27 cellular contexts compared by ENCODE assay signal in genomic region chr6:1846611-1847010, GRCh38.
"Had no signal": no experiment of that assay in that cellular context is flagged by ENCODE, and none has a peak within 500 bp of the region (broad histone marks: within the 10 kb centered on the region; RNA-seq: fewer than 3 reads in every experiment).

No MANE protein-coding gene starts in this region.

- H3K4me3 ChIP-seq: stomach, suprapubic skin, testis, thoracic aorta, thyroid gland, tibial artery, tibial nerve, transverse colon, upper lobe of left lung, upper lobe of right lung, uterus, vagina had no signal

- H3K9me3 ChIP-seq: suprapubic skin, testis, thoracic aorta, thyroid gland, tibial artery, transverse colon, upper lobe of right lung, uterus had no signal

- H3K27ac Mint-ChIP-seq: stimulated activated effector memory CD8-positive, alpha-beta T cell treated with anti-CD3 and anti-CD28 coated beads, Interleukin-12 subunit alpha, Interleukin-12 subunit beta, amount 100 ng/mL, for 72 hours; stimulated activated memory B cell treated with anti-CD40 and anti-IgM and Interleukin-4, amounts not matched to agents 10 μg/mL and 1 μg/mL and 100 μg/mL, for 72 hours; stimulated activated naive B cell treated with anti-CD40 and anti-IgM and Interleukin-4, amounts not matched to agents 10 μg/mL and 1 μg/mL and 100 μg/mL, for 72 hours; stimulated activated naive CD8-positive, alpha-beta T cell treated with anti-CD3 and anti-CD28 coated beads, Interleukin-15, amount 100 ng/mL, for 72 hours; stimulated activated naive CD8-positive, alpha-beta T cell treated with anti-CD3 and anti-CD28 coated beads, Interleukin-15, Interleukin-2, amounts not matched to agents 100 ng/mL and 50 ng/mL, for 24 hours; type B pancreatic cell had no signal

- H3K27ac ChIP-seq: stomach, suprapubic skin, testis, thoracic aorta, thyroid gland, tibial artery, tibial nerve, transverse colon, upper lobe of left lung, upper lobe of right lung, uterus, vagina had no signal

- H3K27me3 Mint-ChIP-seq: stimulated activated memory B cell treated with anti-CD40 and anti-IgM and Interleukin-4, amounts not matched to agents 10 μg/mL and 1 μg/mL and 100 μg/mL, for 72 hours; stimulated activated naive B cell treated with anti-CD40 and anti-IgM and Interleukin-4, amounts not matched to agents 10 μg/mL and 1 μg/mL and 100 μg/mL, for 72 hours; stimulated activated naive CD8-positive, alpha-beta T cell treated with anti-CD3 and anti-CD28 coated beads, Interleukin-15, amount 100 ng/mL, for 72 hours; stimulated activated naive CD8-positive, alpha-beta T cell treated with anti-CD3 and anti-CD28 coated beads, Interleukin-15, Interleukin-2, amounts not matched to agents 100 ng/mL and 50 ng/mL, for 24 hours had no signal

- DNase-seq: stimulated activated CD4-positive, alpha-beta T cell treated with anti-CD3 and anti-CD28 coated beads, Interleukin-2, amount 100 ng/mL, for 48 hours; stimulated activated CD4-positive, alpha-beta T cell treated with anti-CD3 and anti-CD28 coated beads, Interleukin-4, amount 100 ng/mL, for 1 hour; stimulated activated CD4-positive, alpha-beta T cell treated with anti-CD3 and anti-CD28 coated beads, Interleukin-4, amount 100 ng/mL, for 24 hours; stimulated activated CD4-positive, alpha-beta T cell treated with anti-CD3 and anti-CD28 coated beads, Interleukin-4, amount 100 ng/mL, for 4 hours; stimulated activated CD8-positive, alpha-beta memory T cell treated with anti-CD3 and anti-CD28 coated beads, Interleukin-4, amount 100 ng/mL, for 48 hours; stimulated activated naive B cell treated with anti-CD40 and anti-IgM and Interleukin-4, amounts not matched to agents 10 μg/mL and 1 μg/mL and 100 μg/mL, for 72 hours; stimulated activated naive CD4-positive, alpha-beta T cell; stimulated activated naive CD4-positive, alpha-beta T cell treated with Interleukin-2 at 50 U/mL for 16 hours; stimulated activated naive CD8-positive, alpha-beta T cell treated with anti-CD3 and anti-CD28 coated beads, Interleukin-15, amount 100 ng/mL, for 72 hours; stimulated activated naive CD8-positive, alpha-beta T cell treated with anti-CD3 and anti-CD28 coated beads, Interleukin-15, Interleukin-2, amounts not matched to agents 100 U/mL and 50 U/mL, for 24 hours; stomach; substantia nigra; testis; thyroid gland; tibial artery; transverse colon; upper lobe of left lung; upper lobe of right lung; uterus had no signal

- ATAC-seq: stimulated activated effector memory CD8-positive, alpha-beta T cell treated with anti-CD3 and anti-CD28 coated beads, Interleukin-12 subunit alpha, Interleukin-12 subunit beta, amount 100 ng/mL, for 72 hours; stimulated activated memory B cell treated with anti-CD40 and anti-IgM and Interleukin-4, amounts not matched to agents 10 μg/mL and 1 μg/mL and 100 μg/mL, for 72 hours; stimulated activated naive B cell treated with anti-CD40 and anti-IgM and Interleukin-4, amounts not matched to agents 10 μg/mL and 1 μg/mL and 100 μg/mL, for 72 hours; stimulated activated naive CD8-positive, alpha-beta T cell treated with anti-CD3 and anti-CD28 coated beads, Interleukin-15, amount 100 ng/mL, for 72 hours; stimulated activated naive CD8-positive, alpha-beta T cell treated with anti-CD3 and anti-CD28 coated beads, Interleukin-15, Interleukin-2, amounts not matched to agents 100 U/mL and 50 U/mL, for 24 hours; upper lobe of right lung had no signal

- H3K36me3 Mint-ChIP-seq: stimulated activated effector memory CD8-positive, alpha-beta T cell treated with anti-CD3 and anti-CD28 coated beads, Interleukin-12 subunit alpha, Interleukin-12 subunit beta, amount 100 ng/mL, for 72 hours had no signal

- H3K4me3 Mint-ChIP-seq: stimulated activated effector memory CD8-positive, alpha-beta T cell treated with anti-CD3 and anti-CD28 coated beads, Interleukin-12 subunit alpha, Interleukin-12 subunit beta, amount 100 ng/mL, for 72 hours; stimulated activated memory B cell treated with anti-CD40 and anti-IgM and Interleukin-4, amounts not matched to agents 10 μg/mL and 1 μg/mL and 100 μg/mL, for 72 hours; stimulated activated naive B cell treated with anti-CD40 and anti-IgM and Interleukin-4, amounts not matched to agents 10 μg/mL and 1 μg/mL and 100 μg/mL, for 72 hours; stimulated activated naive CD8-positive, alpha-beta T cell treated with anti-CD3 and anti-CD28 coated beads, Interleukin-15, amount 100 ng/mL, for 72 hours; stimulated activated naive CD8-positive, alpha-beta T cell treated with anti-CD3 and anti-CD28 coated beads, Interleukin-15, Interleukin-2, amounts not matched to agents 100 ng/mL and 50 ng/mL, for 24 hours; type B pancreatic cell had no signal

- H3K9me3 Mint-ChIP-seq: stimulated activated effector memory CD8-positive, alpha-beta T cell treated with anti-CD3 and anti-CD28 coated beads, Interleukin-12 subunit alpha, Interleukin-12 subunit beta, amount 100 ng/mL, for 72 hours; stimulated activated memory B cell treated with anti-CD40 and anti-IgM and Interleukin-4, amounts not matched to agents 10 μg/mL and 1 μg/mL and 100 μg/mL, for 72 hours; stimulated activated naive CD8-positive, alpha-beta T cell treated with anti-CD3 and anti-CD28 coated beads, Interleukin-15, Interleukin-2, amounts not matched to agents 100 ng/mL and 50 ng/mL, for 24 hours; type B pancreatic cell had no signal

- H3K4me1 ChIP-seq: suprapubic skin, testis, thyroid gland, upper lobe of right lung, uterus, vagina had no signal

- H3K27me3 ChIP-seq: stomach, suprapubic skin, testis, thyroid gland, tibial artery, tibial nerve, transverse colon, upper lobe of left lung, upper lobe of right lung, uterus, vagina had no signal

- H3K36me3 ChIP-seq: suprapubic skin, thoracic aorta, thyroid gland, tibial artery, tibial nerve, transverse colon, upper lobe of left lung, upper lobe of right lung, uterus, vagina had no signal

- H3K4me1 Mint-ChIP-seq: stimulated activated effector memory CD8-positive, alpha-beta T cell treated with anti-CD3 and anti-CD28 coated beads, Interleukin-12 subunit alpha, Interleukin-12 subunit beta, amount 100 ng/mL, for 72 hours; stimulated activated naive CD8-positive, alpha-beta T cell treated with anti-CD3 and anti-CD28 coated beads, Interleukin-15, amount 100 ng/mL, for 72 hours had no signal
